In the genomic region with DNA sequence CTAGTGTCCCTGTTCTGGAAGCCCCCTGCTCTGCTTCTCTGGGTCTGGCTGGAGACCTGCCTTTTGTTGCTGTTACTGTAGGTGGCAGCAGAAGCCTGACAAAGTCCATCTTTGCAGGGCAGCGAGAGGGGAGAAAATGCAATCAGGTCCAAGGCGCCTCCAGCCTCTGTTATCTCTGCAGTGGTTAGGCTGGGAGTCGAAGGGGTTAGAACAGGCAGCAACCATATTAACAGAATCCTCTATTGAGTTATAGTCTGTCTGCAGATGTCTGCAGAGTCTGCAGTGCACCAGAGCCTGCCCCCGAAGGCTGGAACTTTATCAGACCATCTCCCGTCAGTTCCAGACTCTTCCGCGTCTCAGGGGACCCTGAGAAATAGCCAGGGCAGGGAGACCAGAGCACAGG, we compare ENCODE assay signal across 9 cellular contexts.
DNase-seq lines count a peak whose midpoint lies in the region; ATAC-seq and TF ChIP-seq lines count a peak whose summit lies in the region.
"Had no signal": no experiment of that assay in that cellular context is flagged by ENCODE, and none has a peak within 500 bp of the region (broad histone marks: within the 10 kb centered on the region; RNA-seq: fewer than 3 reads in every experiment).

No MANE protein-coding gene starts in this region.

- H3K4ac ChIP-seq in trophoblast cell (ENCODE audit: low read depth, low read length), result no peak overlapping the region

- H3K36me3 ChIP-seq in GM06990 (ENCODE audit: control insufficient read depth, insufficient read depth, low read length) (no peaks in the 10 kb centered on the region), mucosa of descending colon (ENCODE audit: low read depth) (no peaks in the 10 kb centered on the region), trophoblast cell (ENCODE audit: control insufficient read depth in 1 of 2, insufficient read depth in 2 of 2, low read length in 2 of 2) (no peaks in the 10 kb centered on the region)

- H3K9me3 ChIP-seq in mucosa of descending colon (no peaks in the 10 kb centered on the region), trophoblast cell (ENCODE audit: insufficient read depth, low read depth, low read length) (no peaks in the 10 kb centered on the region)

- no peak overlapping the region for H3K14ac ChIP-seq in trophoblast cell (ENCODE audit: low read length)

- H3K23ac ChIP-seq in trophoblast cell (ENCODE audit: low read length), result no peak overlapping the region

- no peak overlapping the region for H2BK120ac ChIP-seq in trophoblast cell (ENCODE audit: insufficient read depth, low read length, poor library complexity)

- H3K4me1 ChIP-seq in mucosa of descending colon (ENCODE audit: low read depth) (no peaks in the 10 kb centered on the region), trophoblast cell (ENCODE audit: control insufficient read depth in 1 of 2, insufficient read depth in 2 of 2, low read length in 2 of 2) (no peaks in the 10 kb centered on the region)

- no peak overlapping the region for H3K4me2 ChIP-seq in trophoblast cell (ENCODE audit: low read length)

- no peak overlapping the region for H3K18ac ChIP-seq in trophoblast cell (ENCODE audit: low read length)

- no peak overlapping the region for H4K12ac ChIP-seq in trophoblast cell (ENCODE audit: low read depth, low read length)

- no peak overlapping the region for H3K4me3 ChIP-seq in GM06990 (replicated peaks; ENCODE audit: low read depth, low read length)
- no peak overlapping the region for H3K4me3 ChIP-seq in LNCaP clone FGC (ENCODE audit: low read depth, low read length)
- H3K4me3 ChIP-seq in astrocyte of the cerebellum (ENCODE audit: low read depth, low read length), result no peak overlapping the region
- H3K4me3 ChIP-seq in mucosa of descending colon, result no peak overlapping the region
- no peak overlapping the region for H3K4me3 ChIP-seq in trophoblast cell (ENCODE audit: low read depth, low read length)

- H3K27me3 ChIP-seq in GM06990 (replicated peaks; ENCODE audit: control insufficient read depth, insufficient read depth, low read length), result no peaks in the 10 kb centered on the region
- H3K27me3 ChIP-seq in trophoblast cell (ENCODE audit: insufficient read depth, low read length), result no peaks in the 10 kb centered on the region

- WGBS in trophoblast cell (ENCODE audit: extremely low coverage, insufficient coverage, insufficient read length), result no CpG with 5 or more reads among the region's 7 CpGs

- no peak overlapping the region for H2AFZ ChIP-seq in trophoblast cell (ENCODE audit: insufficient read depth, low read length, poor library complexity)

- H2BK12ac ChIP-seq in trophoblast cell (ENCODE audit: low read length), result no peak overlapping the region

- DNase-seq in GM06990 (ENCODE audit: extremely low read depth, insufficient read length) (no peak), LNCaP clone FGC (ENCODE audit: low read depth) (no peak), astrocyte of the cerebellum (ENCODE audit: low read depth) (peak; percentile 40), mucosa of descending colon (peak in 2 of 3 donors; percentile 34 to 35), trophoblast cell (no peak)
- no peak for DNase-seq in stimulated activated CD4-positive, alpha-beta T cell treated with anti-CD3 and anti-CD28 coated beads, Interleukin-1b, Interleukin-23, amount 100 ng/mL, for 48 hours
- DNase-seq: naive B cell had no signal

- H4K8ac ChIP-seq in trophoblast cell (ENCODE audit: low read depth, low read length), result no peak overlapping the region

- intact Hi-C loops in mucosa of descending colon (cut with DNase I, micrococcal nuclease), result loop anchor here in 1 of 2 donors (10.0 kb wide), 1 partner anchor 122 kb away; no protein-coding TSS in a partner anchor

- peak; percentile 18 for TF ChIP-seq CTCF in GM06990 (IDR thresholded peaks at IDR 0.05; ENCODE audit: insufficient read depth, low read length, poor library complexity, severe bottlenecking)
- TF ChIP-seq CTCF in LNCaP clone FGC (IDR thresholded peaks at IDR 0.05; ENCODE audit: control insufficient read depth, extremely low read depth, insufficient read depth), result peak; percentile 62
- TF ChIP-seq CTCF in astrocyte of the cerebellum (IDR thresholded peaks at IDR 0.05; ENCODE audit: low read depth, low read length, missing control alignments), result peak; percentile 63
- no peak for TF ChIP-seq CTCF in mucosa of descending colon (IDR thresholded peaks at IDR 0.05)

- in situ Hi-C loops in astrocyte of the cerebellum (cut with HindIII; ENCODE audit: low sequenced_read_pairs), result no loop called here

- H2AK5ac ChIP-seq in trophoblast cell (ENCODE audit: low read length), result no peak overlapping the region

- no peaks in the 10 kb centered on the region for H3K79me1 ChIP-seq in trophoblast cell (ENCODE audit: low read length)

- H3K9ac ChIP-seq in trophoblast cell (ENCODE audit: low read length), result no peak overlapping the region

- H2BK5ac ChIP-seq in trophoblast cell (ENCODE audit: low read depth, low read length, poor library complexity), result no peak overlapping the region

- no peaks in the 10 kb centered on the region for H3K79me2 ChIP-seq in trophoblast cell (ENCODE audit: control insufficient read depth, insufficient read depth, low read length, poor library complexity)

- no peak overlapping the region for H3K27ac ChIP-seq in trophoblast cell (ENCODE audit: low read depth, low read length)
- H3K27ac ChIP-seq: epithelial cell of prostate had no signal

- no peak overlapping the region for H4K91ac ChIP-seq in trophoblast cell (ENCODE audit: low read depth, low read length)

- peak; percentile 48 for ATAC-seq in mucosa of descending colon
- ATAC-seq in GM18873 (IDR thresholded peaks at IDR 0.05; ENCODE audit: low FRiP score, unreplicated experiment), result no peak

Comparison
In these comparisons a context has a peak if more than half of its experiments do, and no peak if none do; other contexts are left out.
1. DNase-seq: peak in astrocyte of the cerebellum (single experiment) and mucosa of descending colon (2 of 3); none in GM06990 (single experiment), LNCaP clone FGC (single experiment), trophoblast cell (0 of 2) and stimulated activated CD4-positive, alpha-beta T cell treated with anti-CD3 and anti-CD28 coated beads, Interleukin-1b, Interleukin-23, amount 100 ng/mL, for 48 hours (single experiment).